Comparison of ENCODE assay signal across 13 cellular contexts in genomic region chr12:95607642-95608041, GRCh38. TPM values are rescaled to one million over a fixed set of nuclear protein-coding genes. Genes with fewer than 3 reads are reported as not detected.
A peak's percentile ranks its signal among the peaks of the same experiment; 100 is the strongest.
DNase-seq lines count a peak whose midpoint lies in the region; ATAC-seq and TF ChIP-seq lines count a peak whose summit lies in the region.
"Had no signal": no experiment of that assay in that cellular context is flagged by ENCODE, and none has a peak within 500 bp of the region (broad histone marks: within the 10 kb centered on the region; RNA-seq: fewer than 3 reads in every experiment).

No MANE protein-coding gene starts in this region.

- no TSS peak for BruUV-seq in Calu3 (replicated peaks; lab: Mats Ljungman, UMichigan)

- intact Hi-C loops in Right ventricle myocardium superior (cut with DNase I) (no loop called here), transverse colon (cut with DNase I; ENCODE audit: low total_unique reads) (no loop called here), Calu3 (cut with micrococcal nuclease; ENCODE audit: unreplicated experiment) (no loop called here)

- H3K27me3 ChIP-seq in skeletal muscle satellite cell (ENCODE audit: control insufficient read depth, insufficient read depth, low read length) (no peaks in the 10 kb centered on the region), transverse colon (no peaks in the 10 kb centered on the region)
- H3K27me3 ChIP-seq: brain microvascular endothelial cell had no signal

- H3K9ac ChIP-seq in skeletal muscle satellite cell (ENCODE audit: low read depth, low read length): peak overlapping the region; percentile 81

- H3K27me3 Mint-ChIP-seq in Calu3 (ENCODE audit: unreplicated experiment): no peaks in the 10 kb centered on the region

- DNase-seq in DMS 273 (lab: John Stamatoyannopoulos, UW; ENCODE audit: unreplicated experiment) (peak; percentile 35), DMS 273 treated with DMSO at 0.1 percent for 48 hours (lab: John Stamatoyannopoulos, UW) (no peak), NCI-H69 (lab: John Stamatoyannopoulos, UW) (peak; percentile 67), Right ventricle myocardium superior (no peak), transverse colon (no peak), Calu3 (no peak)
- DNase-seq: retina; stimulated activated naive CD4-positive, alpha-beta T cell had no signal

- CTCF ChIA-PET in Calu3 (lab: Charles Lee): interaction anchor here (0.5 to 1.6 kb wide), 4 partner anchors 13 to 336 kb away, joined by 4 to 9 read pairs (median 6); partner anchors contain the start of gene AMDHD1

- H3K36me3 ChIP-seq in skeletal muscle satellite cell (ENCODE audit: insufficient read depth, low read length): no peaks in the 10 kb centered on the region
- H3K36me3 ChIP-seq in transverse colon: no peaks in the 10 kb centered on the region
- H3K36me3 ChIP-seq: brain microvascular endothelial cell had no signal

- TF ChIP-seq CTCF in transverse colon (IDR thresholded peaks at IDR 0.05): no peak
- no peak for TF ChIP-seq CTCF in Calu3 (IDR thresholded peaks at IDR 0.05; ENCODE audit: unreplicated experiment)

- ATAC-seq in Right ventricle myocardium superior (ENCODE audit: poor library complexity): peak; percentile 36
- no peak for ATAC-seq in GM18867 (IDR thresholded peaks at IDR 0.05; ENCODE audit: unreplicated experiment)

- no peak for TF ChIP-seq POLR2A in transverse colon (IDR thresholded peaks at IDR 0.05)

- no peak overlapping the region for H3K27ac Mint-ChIP-seq in Calu3 (ENCODE audit: unreplicated experiment)

- peaks cover 37% of the 10 kb centered on the region for H3K4me1 Mint-ChIP-seq in Calu3 (ENCODE audit: low read depth, unreplicated experiment)

- peaks cover 2% of the 10 kb centered on the region for H3K9me3 Mint-ChIP-seq in Calu3 (ENCODE audit: low read depth, unreplicated experiment)

- no peak overlapping the region for H3K27ac ChIP-seq in transverse colon
- H3K27ac ChIP-seq: 22Rv1, C4-2B had no signal

- no peak for TF ChIP-seq EP300 in transverse colon (IDR thresholded peaks at IDR 0.05; ENCODE audit: low read depth)

- peak overlapping the region; percentile 7 for H3K4me2 ChIP-seq in skeletal muscle satellite cell (ENCODE audit: low read length)

- H3K4me1 ChIP-seq in skeletal muscle satellite cell (ENCODE audit: control insufficient read depth, insufficient read depth, low read length) (peaks cover 40% of the 10 kb centered on the region), transverse colon (peaks cover 0 to 3% (median 0%) of the 10 kb centered on the region in 4 donors)

- 37 to 60% methylated on average over 2 to 4 of the region's 4 CpGs for WGBS in transverse colon (ENCODE audit: low coverage in 1 of 2), 2 donors

- H3K4me3 ChIP-seq in skeletal muscle satellite cell (ENCODE audit: low read length) (no peak overlapping the region), transverse colon (no peak overlapping the region)

- in situ Hi-C loops in transverse colon (cut with MboI; ENCODE audit: low pct_ligation_motif_present in 1 of 4, low pct_unique_long_range_greater_than_20kb in 1 of 4, low sequenced_read_pairs in 3 of 4): no loop called here

- H3K9me3 ChIP-seq in skeletal muscle satellite cell (replicated peaks; ENCODE audit: low read length): no peaks in the 10 kb centered on the region
- no peaks in the 10 kb centered on the region for H3K9me3 ChIP-seq in transverse colon

- H3K4me3 Mint-ChIP-seq in Calu3 (ENCODE audit: low read depth, unreplicated experiment): no peak overlapping the region

- peaks cover 18% of the 10 kb centered on the region for H3K36me3 Mint-ChIP-seq in Calu3 (ENCODE audit: insufficient read depth, unreplicated experiment)

RNA-seq across cellular contexts. Expression of gene USP44, which starts 56.4 kb away (rescaled TPM):
- total RNA-seq in Right ventricle myocardium superior (0.73 TPM), transverse colon (1 to 10 TPM in 1 of 4 donors, under 1 TPM in 1, not detected in 2; 0.41 to 1.9 TPM), Calu3 (2022) (13.3 and 14.0 TPM in 2 replicates)
- total RNA-seq in skeletal muscle satellite cell (2012; rRNA removed): 1.0 TPM in 1 of 2 replicates, not detected in the other

Comparison
In these comparisons a context has a peak if more than half of its experiments do, and no peak if none do; other contexts are left out.
1. DNase-seq: peak in DMS 273 (single experiment) and NCI-H69 (single experiment); none in DMS 273 treated with DMSO at 0.1 percent for 48 hours (single experiment), Right ventricle myocardium superior (single experiment), transverse colon (single experiment) and Calu3 (single experiment).